19 cellular contexts compared by ENCODE assay signal in the genomic region with DNA sequence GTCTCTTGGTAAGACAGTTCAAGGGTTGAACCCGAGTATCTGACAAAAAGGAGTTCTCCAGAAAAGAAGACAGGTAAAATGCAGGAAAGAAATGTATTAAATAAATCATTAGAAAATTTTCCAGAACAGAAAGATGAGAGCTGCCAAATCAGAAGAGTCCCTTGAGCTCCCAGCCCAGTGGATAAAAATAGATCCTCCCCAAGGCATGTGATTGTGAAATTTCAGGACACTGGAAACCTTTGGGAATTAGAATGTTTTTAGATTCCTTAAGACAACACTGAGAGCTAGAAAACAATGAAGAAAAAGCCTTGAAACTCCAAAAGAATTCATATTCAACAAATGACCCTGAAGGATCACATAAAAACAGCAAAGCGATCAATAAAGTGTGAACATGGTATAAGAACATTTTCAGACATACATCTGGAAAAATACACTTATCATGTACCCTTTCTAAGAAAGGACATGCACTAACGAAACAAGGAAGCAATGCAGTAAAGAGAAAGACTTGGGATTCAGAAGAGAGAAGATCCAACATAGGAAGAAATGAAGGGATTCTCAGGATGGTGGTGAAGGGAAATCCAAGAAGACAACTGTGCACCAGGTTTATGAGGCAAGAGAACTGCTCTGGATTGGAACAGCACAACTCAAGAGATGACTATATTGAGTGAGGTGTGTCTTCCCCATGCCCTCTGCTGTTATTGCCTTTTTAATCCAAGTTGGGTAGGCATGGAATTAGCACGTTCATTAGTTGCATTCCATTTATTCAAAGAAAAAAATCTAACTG.
DNase-seq lines count a peak whose midpoint lies in the region; ATAC-seq and TF ChIP-seq lines count a peak whose summit lies in the region.
"Had no signal": no experiment of that assay in that cellular context is flagged by ENCODE, and none has a peak within 500 bp of the region (broad histone marks: within the 10 kb centered on the region; RNA-seq: fewer than 3 reads in every experiment).

No MANE protein-coding gene starts in this region.

- H3K4ac ChIP-seq in IMR-90 (ENCODE audit: low read depth, low read length), result peak overlapping the region; percentile 22; the same call in 1 of the 2 replicates

- TF ChIP-seq POLR2A in IMR-90 (IDR thresholded peaks at IDR 0.05; ENCODE audit: low read depth, low read length) (no peak), thyroid gland (IDR thresholded peaks at IDR 0.05) (no peak)

- H2BK120ac ChIP-seq in IMR-90 (ENCODE audit: low read depth, low read length), result no peak overlapping the region

- peak overlapping the region; percentile 50; the same call in 1 of the 2 replicates for H3K14ac ChIP-seq in IMR-90 (replicated peaks; ENCODE audit: low read depth, low read length)

- CTCF ChIA-PET in IMR-90 (lab: Yijun Ruan, JAX), result interaction anchor here (1.0 to 1.6 kb wide), 2 partner anchors 15 to 24 kb away, joined by 4 read pairs; no protein-coding TSS in a partner anchor

- intact Hi-C loops in IMR-90 (cut with micrococcal nuclease) (no loop called here), thyroid gland (cut with DNase I) (no loop called here)

- H4K91ac ChIP-seq in IMR-90 (ENCODE audit: insufficient read depth, low read depth, low read length), result no peak overlapping the region

- H2AK9ac ChIP-seq in IMR-90 (replicated peaks; ENCODE audit: low read depth, low read length, poor library complexity), result no peak overlapping the region

- WGBS in IMR-90 (ENCODE audit: extremely low coverage in 2 of 2, insufficient read length in 1 of 2), 2 experiments, result 100% methylated on average over 1 of the region's 4 CpGs; no CpG with 5 or more reads in 1 of the 2 experiments
- 90 to 93% methylated on average over 4 of the region's 4 CpGs for WGBS in thyroid gland, 2 donors

- peak overlapping the region; percentile 46; the same call in 1 of the 2 replicates for H3K4me2 ChIP-seq in IMR-90 (ENCODE audit: low read depth, low read length)
- H3K4me2 ChIP-seq: SK-N-SH had no signal

- in situ Hi-C loops in IMR-90 (cut with MboI; ENCODE audit: low sequenced_read_pairs), result no loop called here

- H2AFZ ChIP-seq in IMR-90 (replicated peaks; ENCODE audit: low read length, poor library complexity), result no peak overlapping the region

- H4K20me1 ChIP-seq in IMR-90 (ENCODE audit: insufficient read depth, low read length), result no peaks in the 10 kb centered on the region

- no peak overlapping the region for H4K8ac ChIP-seq in IMR-90 (ENCODE audit: low read depth in 2 of 2, low read length in 2 of 2)

- BruUV-seq in IMR-90 (replicated peaks; lab: Mats Ljungman, UMichigan), result no TSS peak

- H2AK5ac ChIP-seq in IMR-90 (ENCODE audit: low read depth, low read length), result no peak overlapping the region; the same call in 1 of the 2 replicates

- no peak overlapping the region for H3K56ac ChIP-seq in IMR-90 (ENCODE audit: extremely low read depth, insufficient read depth, low read length)

- peak overlapping the region; percentile 72; the same call in 1 of the 2 replicates for H3K18ac ChIP-seq in IMR-90 (ENCODE audit: low read depth, low read length)

- peaks cover 2% of the 10 kb centered on the region for H3K4me1 ChIP-seq in IMR-90 (ENCODE audit: control insufficient read depth, insufficient read depth, low read length)
- H3K4me1 ChIP-seq in thyroid gland, result peaks cover 14 to 28% of the 10 kb centered on the region in 2 donors
- no peaks in the 10 kb centered on the region for H3K4me1 ChIP-seq in BE2C

- H3K9ac ChIP-seq in IMR-90 (ENCODE audit: low read depth, low read length), result no peak overlapping the region
- H3K9ac ChIP-seq: SK-N-SH had no signal

- no peak overlapping the region for H3K27ac ChIP-seq in IMR-90 (ENCODE audit: insufficient read depth, low read length)
- peak overlapping the region; percentile 31 to 49 (median 47) for H3K27ac ChIP-seq in thyroid gland

- H3K36me3 ChIP-seq in IMR-90 (ENCODE audit: control insufficient read depth, insufficient read depth, low read length) (peaks cover 17% of the 10 kb centered on the region), thyroid gland (peaks cover 26 to 33% of the 10 kb centered on the region in 2 donors), BE2C (no peaks in the 10 kb centered on the region)

- no peak for TF ChIP-seq CTCF in IMR-90 (conservative IDR thresholded peaks at IDR 0.05; ENCODE audit: low read depth, low read length)
- no peak for TF ChIP-seq CTCF in thyroid gland (IDR thresholded peaks at IDR 0.05)
- TF ChIP-seq CTCF in BE2C (IDR thresholded peaks at IDR 0.05; ENCODE audit: low read depth, low read length), result no peak

- POLR2A ChIA-PET in IMR-90 (lab: Charles Lee; ENCODE audit: unreplicated experiment), result no interaction called here

- ATAC-seq in IMR-90 (ENCODE audit: low read depth), result peak; percentile 59
- ATAC-seq: activated CD8-positive, alpha-beta T cell treated with anti-CD3 and anti-CD28 coated beads, Interleukin-2, amount 10 ng/mL, durations not matched to agents 7 days and 5 days; activated T-helper 17 cell treated with anti-CD3 and anti-CD28 coated beads, Interleukin-2, amount 50 U/mL, for 72 hours; stimulated activated memory B cell treated with anti-CD40 and anti-IgM and Interleukin-4, amounts not matched to agents 10 μg/mL and 1 μg/mL and 100 μg/mL, for 72 hours had no signal

- peaks cover 4% of the 10 kb centered on the region for H3K9me1 ChIP-seq in IMR-90 (ENCODE audit: insufficient read depth, low read length)

- H3K79me1 ChIP-seq in IMR-90 (ENCODE audit: low read depth in 1 of 2, low read length in 2 of 2), result peaks cover 0 to under 1% of the 10 kb centered on the region in 2 experiments; a peak in 1 of 4 replicates

- H3K27me3 ChIP-seq in IMR-90 (ENCODE audit: control insufficient read depth, insufficient read depth, low read length) (no peaks in the 10 kb centered on the region), thyroid gland (no peaks in the 10 kb centered on the region), BE2C (no peaks in the 10 kb centered on the region)

- no peak overlapping the region for H3K4me3 ChIP-seq in IMR-90 (ENCODE audit: insufficient read depth, low read depth, low read length)
- no peak overlapping the region for H3K4me3 ChIP-seq in thyroid gland (replicated peaks in 1 of 3)
- H3K4me3 ChIP-seq in BE2C (ENCODE audit: low read depth, low read length), result no peak overlapping the region

- peak overlapping the region; percentile 21 for H2BK5ac ChIP-seq in IMR-90 (ENCODE audit: low read depth, low read length, poor library complexity, severe bottlenecking)

- no peak for TF ChIP-seq RAD21 in IMR-90 (IDR thresholded peaks at IDR 0.05; ENCODE audit: low read length)

- H3K9me3 ChIP-seq in IMR-90 (ENCODE audit: control insufficient read depth, insufficient read depth, low read length), result no peaks in the 10 kb centered on the region
- H3K9me3 ChIP-seq in thyroid gland, result no peaks in the 10 kb centered on the region
- H3K9me3 ChIP-seq in BE2C, result no peaks in the 10 kb centered on the region
- H3K9me3 ChIP-seq: SK-N-SH had no signal

- no peak overlapping the region for H2BK20ac ChIP-seq in IMR-90 (ENCODE audit: low read depth, low read length)

- peak overlapping the region; percentile 31; the same call in 1 of the 2 replicates for H3K23ac ChIP-seq in IMR-90 (ENCODE audit: low read depth, low read length)

- dilution Hi-C loops in IMR-90 (cut with HindIII; ENCODE audit: low sequenced_read_pairs, unreplicated experiment), result no loop called here

- peak overlapping the region; percentile 68; the same call in 1 of the 2 replicates for H4K5ac ChIP-seq in IMR-90 (ENCODE audit: low read depth, low read length)

- DNase-seq in IMR-90, result peak; percentile 54
- peak; percentile 24 for DNase-seq in dedifferentiated amniotic fluid mesenchymal stem cell (ENCODE audit: extremely low spot score)
- DNase-seq in hepatic stellate cell (ENCODE audit: low spot score), result peak; percentile 60
- DNase-seq in thyroid gland, result no peak
- no peak for DNase-seq in BE2C
- no peak for DNase-seq in NCI-H2029 treated with DMSO at 0.1 percent for 48 hours (lab: John Stamatoyannopoulos, UW)
- DNase-seq in activated naive CD4-positive, alpha-beta T cell treated with Interleukin-2 at 50 U/mL for 16 hours, result no peak
- DNase-seq in COLO668 (lab: John Stamatoyannopoulos, UW; ENCODE audit: unreplicated experiment), result no peak
- DNase-seq: activated CD8-positive, alpha-beta T cell treated with anti-CD3 and anti-CD28 coated beads, Interleukin-2, amount 10 ng/mL, durations not matched to agents 7 days and 5 days; AML-193; hippocampal formation; Karpas-422; NCI-H1436; NCI-H446 treated with DMSO at 0.1 percent for 48 hours; OCI-M1; SK-N-SH; stimulated activated CD4-positive, alpha-beta T cell treated with anti-CD3 and anti-CD28 coated beads, Interleukin-4, amount 100 ng/mL, for 24 hours had no signal

- no peak overlapping the region for H2BK15ac ChIP-seq in IMR-90 (ENCODE audit: low read depth, low read length)

TF ChIP-seq in IMR-90, 13 proteins besides CTCF, POLR2A, EP300 and RAD21:
- TF ChIP-seq SMC3 (IDR thresholded peaks at IDR 0.05; ENCODE audit: low read depth, low read length) (no peak), MAFK (IDR thresholded peaks at IDR 0.05; ENCODE audit: low read depth, low read length) (no peak), CEBPB (IDR thresholded peaks at IDR 0.05; ENCODE audit: low read depth, low read length) (peak; percentile 86), USF2 (IDR thresholded peaks at IDR 0.05; ENCODE audit: low read depth, low read length) (no peak)
- TF ChIP-seq, protein P1, sequence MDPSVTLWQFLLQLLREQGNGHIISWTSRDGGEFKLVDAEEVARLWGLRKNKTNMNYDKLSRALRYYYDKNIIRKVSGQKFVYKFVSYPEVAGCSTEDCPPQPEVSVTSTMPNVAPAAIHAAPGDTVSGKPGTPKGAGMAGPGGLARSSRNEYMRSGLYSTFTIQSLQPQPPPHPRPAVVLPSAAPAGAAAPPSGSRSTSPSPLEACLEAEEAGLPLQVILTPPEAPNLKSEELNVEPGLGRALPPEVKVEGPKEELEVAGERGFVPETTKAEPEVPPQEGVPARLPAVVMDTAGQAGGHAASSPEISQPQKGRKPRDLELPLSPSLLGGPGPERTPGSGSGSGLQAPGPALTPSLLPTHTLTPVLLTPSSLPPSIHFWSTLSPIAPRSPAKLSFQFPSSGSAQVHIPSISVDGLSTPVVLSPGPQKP (IDR thresholded peaks at IDR 0.05; ENCODE audit: borderline replicate concordance, low read depth, low read length), result no peak

Comparison
In these comparisons a context has a peak if more than half of its experiments do, and no peak if none do; other contexts are left out.
1. DNase-seq: peak in IMR-90 (single experiment), dedifferentiated amniotic fluid mesenchymal stem cell (single experiment) and hepatic stellate cell (single experiment); none in thyroid gland (0 of 2), BE2C (single experiment), NCI-H2029 treated with DMSO at 0.1 percent for 48 hours (single experiment), activated naive CD4-positive, alpha-beta T cell treated with Interleukin-2 at 50 U/mL for 16 hours (single experiment) and COLO668 (single experiment).